8 cellular contexts compared by ENCODE assay signal in genomic region chr11:3840870-3841425, GRCh38. TPM values are rescaled to one million over a fixed set of nuclear protein-coding genes. Genes with fewer than 3 reads are reported as not detected.
DNase-seq lines count a peak whose midpoint lies in the region; ATAC-seq and TF ChIP-seq lines count a peak whose summit lies in the region.

TSS of gene RHOG (minus strand) at chr11:3840959. CDS start at chr11:3828138, 12,821 bp downstream.

- peak within 1 kb of the TSS; percentile 93 for H2AFZ ChIP-seq in IMR-90 (replicated peaks; ENCODE audit: low read length, poor library complexity)

- no peak for TF ChIP-seq RAD21 in IMR-90 (IDR thresholded peaks at IDR 0.05; ENCODE audit: low read length)

- ATAC-seq in GM21619 (IDR thresholded peaks at IDR 0.05; ENCODE audit: unreplicated experiment) (peak; percentile 48), IMR-90 (ENCODE audit: low read depth) (peak; percentile 80), SK-N-SH treated with all-trans-retinoic acid at 6 μM for 48 hours (peak; percentile 83)

- H3K23ac ChIP-seq in IMR-90 (ENCODE audit: low read depth, low read length), result peak within 1 kb of the TSS; percentile 84

- no peak within 1 kb of the TSS for H2BK20ac ChIP-seq in IMR-90 (ENCODE audit: low read depth, low read length)

- no peak within 1 kb of the TSS for H2BK15ac ChIP-seq in IMR-90 (ENCODE audit: low read depth, low read length)

- H3K14ac ChIP-seq in IMR-90 (replicated peaks; ENCODE audit: low read depth, low read length), result peak within 1 kb of the TSS; percentile 86

- H3K9ac ChIP-seq in IMR-90 (ENCODE audit: low read depth, low read length) (peak within 1 kb of the TSS; percentile 83), skeletal muscle tissue (ENCODE audit: low read depth in 1 of 3, low read length in 3 of 3) (peak within 1 kb of the TSS; percentile 81 to 86 (median 82))

- in situ Hi-C loops in IMR-90 (cut with MboI; ENCODE audit: low sequenced_read_pairs), result no loop called here
- in situ Hi-C loops in T47D (cut with HindIII; ENCODE audit: low pct_unique_long_range_greater_than_20kb, low sequenced_read_pairs), result no loop called here

- peak within 1 kb of the TSS; percentile 90 for H2BK5ac ChIP-seq in IMR-90 (ENCODE audit: low read depth, low read length, poor library complexity, severe bottlenecking)

- dilution Hi-C loops in IMR-90 (cut with HindIII; ENCODE audit: low sequenced_read_pairs, unreplicated experiment), result no loop called here

- peak within 1 kb of the TSS; percentile 73 for H4K91ac ChIP-seq in IMR-90 (ENCODE audit: insufficient read depth, low read depth, low read length)

- peak within 1 kb of the TSS; percentile 86 for H2AK5ac ChIP-seq in IMR-90 (ENCODE audit: low read depth, low read length)

- peak within 1 kb of the TSS; percentile 75 for H3K4me2 ChIP-seq in IMR-90 (ENCODE audit: low read depth, low read length)

- peaks cover 18% of the 10 kb centered on the region for H3K4me1 ChIP-seq in IMR-90 (ENCODE audit: control insufficient read depth, insufficient read depth, low read length)
- H3K4me1 ChIP-seq in skeletal muscle tissue (ENCODE audit: control insufficient read depth in 3 of 3, insufficient read depth in 3 of 3, low read length in 3 of 3), result peaks cover 19 to 32% (median 29%) of the 10 kb centered on the region in 3 donors

- no TSS peak for BruUV-seq in IMR-90 (replicated peaks; lab: Mats Ljungman, UMichigan)

- peak within 1 kb of the TSS; percentile 32; the same call in 1 of the 2 replicates for H2BK120ac ChIP-seq in IMR-90 (ENCODE audit: low read depth, low read length)

- H3K36me3 ChIP-seq in IMR-90 (ENCODE audit: control insufficient read depth, insufficient read depth, low read length), result 0 out of 2 replicates have a peak, but pooled peaks cover 2% of the 10 kb centered on the region
- H3K36me3 ChIP-seq in skeletal muscle tissue (ENCODE audit: control insufficient read depth in 3 of 3, insufficient read depth in 3 of 3, low read length in 3 of 3), result no peaks in the 10 kb centered on the region

- H3K79me1 ChIP-seq in IMR-90 (ENCODE audit: low read depth in 1 of 2, low read length in 2 of 2), result peaks cover 25 to 43% of the 10 kb centered on the region in 2 experiments

- H3K9me1 ChIP-seq in IMR-90 (ENCODE audit: insufficient read depth, low read length), result peaks cover 25% of the 10 kb centered on the region

- H3K27me3 ChIP-seq in IMR-90 (ENCODE audit: control insufficient read depth, insufficient read depth, low read length), result no peaks in the 10 kb centered on the region
- H3K27me3 ChIP-seq in skeletal muscle tissue (ENCODE audit: control insufficient read depth in 3 of 3, insufficient read depth in 3 of 3, low read length in 3 of 3), result no peaks in the 10 kb centered on the region

- no peak for TF ChIP-seq POLR2A in IMR-90 (IDR thresholded peaks at IDR 0.05; ENCODE audit: low read depth, low read length)

- peak within 1 kb of the TSS; percentile 78 for H3K4ac ChIP-seq in IMR-90 (ENCODE audit: low read depth, low read length)

- POLR2A ChIA-PET in IMR-90 (lab: Charles Lee; ENCODE audit: unreplicated experiment), result interaction anchor here (0.6 kb wide), 2 partner anchors 105 to 232 kb away, joined by 3 to 10 read pairs; no protein-coding TSS in a partner anchor

- intact Hi-C loops in IMR-90 (cut with micrococcal nuclease), result loop anchor here (5.0 kb wide), 1 partner anchor 44 kb away; the partner anchor contains the start of gene NUP98

- H4K8ac ChIP-seq in IMR-90 (ENCODE audit: low read depth in 2 of 2, low read length in 2 of 2), result peak within 1 kb of the TSS; percentile 86 to 89

- peak within 1 kb of the TSS; percentile 80 for H4K5ac ChIP-seq in IMR-90 (ENCODE audit: low read depth, low read length)

- H3K4me3 ChIP-seq in IMR-90 (ENCODE audit: insufficient read depth, low read depth, low read length), result peak within 1 kb of the TSS; percentile 94
- peak within 1 kb of the TSS; percentile 78 for H3K4me3 ChIP-seq in iPS-18c (ENCODE audit: insufficient read depth, low read depth, low read length)
- peak within 1 kb of the TSS; percentile 75 to 77 (median 75) for H3K4me3 ChIP-seq in skeletal muscle tissue (ENCODE audit: low read length in 3 of 3)

- peaks cover 42% of the 10 kb centered on the region for H4K20me1 ChIP-seq in IMR-90 (ENCODE audit: insufficient read depth, low read length)

- H3K27ac ChIP-seq in IMR-90 (ENCODE audit: insufficient read depth, low read length) (peak within 1 kb of the TSS; percentile 95), skeletal muscle tissue (ENCODE audit: low read depth, low read length) (peak within 1 kb of the TSS; percentile 91)

- 0% methylated on average over 3 of the region's 42 CpGs; no CpG with 5 or more reads in 1 of the 2 experiments for WGBS in IMR-90 (ENCODE audit: extremely low coverage in 2 of 2, insufficient read length in 1 of 2), 2 experiments

- H3K56ac ChIP-seq in IMR-90 (ENCODE audit: extremely low read depth, insufficient read depth, low read length), result peak within 1 kb of the TSS; percentile 57

- H3K9me3 ChIP-seq in IMR-90 (ENCODE audit: control insufficient read depth, insufficient read depth, low read length) (no peaks in the 10 kb centered on the region), iPS-18c (ENCODE audit: control insufficient read depth, insufficient read depth, low read length) (no peaks in the 10 kb centered on the region), skeletal muscle tissue (ENCODE audit: control insufficient read depth in 3 of 3, low read length in 3 of 3) (no peaks in the 10 kb centered on the region)

- DNase-seq in DMS 273 (lab: John Stamatoyannopoulos, UW; ENCODE audit: unreplicated experiment) (peak; percentile 78), DMS 273 treated with DMSO at 0.1 percent for 48 hours (lab: John Stamatoyannopoulos, UW) (no peak), IMR-90 (peak; percentile 76), T47D (ENCODE audit: low read depth in 1 of 2, low spot score in 1 of 2) (peak; percentile 57 to 69)

- no peak for TF ChIP-seq CTCF in IMR-90 (conservative IDR thresholded peaks at IDR 0.05; ENCODE audit: low read depth, low read length)

- CTCF ChIA-PET in IMR-90 (lab: Yijun Ruan, JAX), result interaction anchor here (0.6 to 2.2 kb wide), 13 partner anchors 8 to 241 kb away, joined by 3 to 20 read pairs (median 4); partner anchors contain the start of gene STIM1

- peak within 1 kb of the TSS; percentile 82 for H2AK9ac ChIP-seq in IMR-90 (replicated peaks; ENCODE audit: low read depth, low read length, poor library complexity)

- peak within 1 kb of the TSS; percentile 97 for H3K18ac ChIP-seq in IMR-90 (ENCODE audit: low read depth, low read length)

TF ChIP-seq in IMR-90, 13 proteins besides CTCF, POLR2A, EP300 and RAD21 (continues in another document):
- TF ChIP-seq SMC3 (IDR thresholded peaks at IDR 0.05; ENCODE audit: low read depth, low read length), result no peak
- TF ChIP-seq CHD1 (IDR thresholded peaks at IDR 0.05; ENCODE audit: low read depth, low read length), result no peak
- TF ChIP-seq RFX5 (IDR thresholded peaks at IDR 0.05; ENCODE audit: low read depth, low read length), result no peak
- no peak for TF ChIP-seq ELK1 (IDR thresholded peaks at IDR 0.05; ENCODE audit: borderline replicate concordance, low read depth, low read length)
- no peak for TF ChIP-seq MXI1 (IDR thresholded peaks at IDR 0.05; ENCODE audit: borderline replicate concordance, low read depth, low read length)
- no peak for TF ChIP-seq NFE2L2 (IDR thresholded peaks at IDR 0.05; ENCODE audit: low read depth, low read length)

TF ChIP-seq in SK-N-SH treated with all-trans-retinoic acid at 6 μM for 48 hours, 23 proteins besides CTCF, POLR2A, EP300 and RAD21 (continues in another document):
- no peak for TF ChIP-seq CSRNP3 (CRISPR knock-in tag; IDR thresholded peaks at IDR 0.05)
- no peak for TF ChIP-seq ZNF8 (CRISPR knock-in tag; IDR thresholded peaks at IDR 0.05)
- no peak for TF ChIP-seq ZC3H10 (CRISPR knock-in tag; IDR thresholded peaks at IDR 0.05)
- TF ChIP-seq ZFP3 (CRISPR knock-in tag; IDR thresholded peaks at IDR 0.05), result no peak
- no peak for TF ChIP-seq ZNF565 (CRISPR knock-in tag; conservative IDR thresholded peaks at IDR 0.05; ENCODE audit: low read depth)
- no peak for TF ChIP-seq SNAI2 (CRISPR knock-in tag; IDR thresholded peaks at IDR 0.05)
- no peak for TF ChIP-seq PATZ1 (CRISPR knock-in tag; IDR thresholded peaks at IDR 0.05; ENCODE audit: borderline replicate concordance)
- no peak for TF ChIP-seq PPARA (CRISPR knock-in tag; IDR thresholded peaks at IDR 0.05; ENCODE audit: borderline replicate concordance)
- no peak for TF ChIP-seq RARB (CRISPR knock-in tag; IDR thresholded peaks at IDR 0.05)
- no peak for TF ChIP-seq ZFP30 (CRISPR knock-in tag; IDR thresholded peaks at IDR 0.05)
- TF ChIP-seq GLIS3 (CRISPR knock-in tag; IDR thresholded peaks at IDR 0.05), result no peak
- no peak for TF ChIP-seq ARNTL (CRISPR knock-in tag; IDR thresholded peaks at IDR 0.05; ENCODE audit: borderline replicate concordance, low read depth)

RNA-seq across cellular contexts. Expression of gene RHOG, which starts in this region (rescaled TPM):
- total RNA-seq in IMR-90 (2012; rRNA removed), result 16.3 and 20.6 TPM in 2 replicates
- polyA plus RNA-seq in IMR-90 (2012; rRNA removed), result 106 and 114 TPM in 2 replicates
- 41.7 and 123 TPM in 2 replicates for polyA plus RNA-seq in IMR-90 (2012; cell fraction: cytosol; rRNA removed)
- 16.5 and 40.2 TPM in 2 replicates for polyA plus RNA-seq in IMR-90 (2012; cell fraction: nucleus; rRNA removed; ENCODE audit: low replicate concordance)
- total RNA-seq in skeletal muscle tissue, result 1.6 TPM
